In the genomic region with DNA sequence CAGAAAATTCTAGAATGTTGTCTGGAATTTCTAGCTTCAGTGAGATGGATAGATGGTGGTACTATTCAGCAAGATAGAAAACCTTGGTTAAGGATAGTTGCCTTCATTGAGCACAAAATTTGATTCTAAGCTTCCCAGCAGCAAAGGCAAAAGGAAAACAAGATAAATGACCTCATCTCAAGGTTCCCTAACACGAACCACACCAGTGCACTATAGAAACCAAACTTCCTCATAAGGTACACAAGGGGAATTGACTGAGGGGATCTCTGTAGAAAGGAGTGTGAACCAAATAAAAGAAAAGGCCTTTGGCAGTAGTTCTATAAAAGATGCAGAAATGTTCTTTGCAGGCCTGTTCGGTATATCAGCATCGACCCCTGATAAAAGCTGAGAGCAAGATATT, we compare ENCODE assay signal across 13 cellular contexts.
"Had no signal": no experiment of that assay in that cellular context is flagged by ENCODE, and none has a peak within 500 bp of the region (broad histone marks: within the 10 kb centered on the region; RNA-seq: fewer than 3 reads in every experiment).

No MANE protein-coding gene starts in this region.

- ATAC-seq: natural killer cell; right cardiac atrium; stimulated activated memory B cell treated with anti-CD40 and anti-IgM and Interleukin-4, amounts not matched to agents 10 μg/mL and 1 μg/mL and 100 μg/mL, for 72 hours had no signal

- H3K27ac ChIP-seq: heart left ventricle, transverse colon had no signal

- H3K36me3 Mint-ChIP-seq: natural killer cell had no signal

- H3K4me3 Mint-ChIP-seq: activated naive CD4-positive, alpha-beta T cell treated with anti-CD3 and anti-CD28 coated beads, Interleukin-2, amount 50 U/mL, for 24 hours; natural killer cell; stimulated activated memory B cell treated with anti-CD40 and anti-IgM and Interleukin-4, amounts not matched to agents 10 μg/mL and 1 μg/mL and 100 μg/mL, for 72 hours had no signal

- H3K9me3 ChIP-seq: transverse colon had no signal

- H3K27ac Mint-ChIP-seq: activated naive CD4-positive, alpha-beta T cell treated with anti-CD3 and anti-CD28 coated beads, Interleukin-2, amount 50 U/mL, for 24 hours; natural killer cell; progenitor cell of endocrine pancreas; stimulated activated memory B cell treated with anti-CD40 and anti-IgM and Interleukin-4, amounts not matched to agents 10 μg/mL and 1 μg/mL and 100 μg/mL, for 72 hours had no signal

- H3K36me3 ChIP-seq: heart left ventricle, transverse colon had no signal

- H3K27me3 ChIP-seq: heart left ventricle, transverse colon had no signal

- H3K4me3 ChIP-seq: heart left ventricle, smooth muscle cell, transverse colon had no signal

- DNase-seq: central memory CD4-positive, alpha-beta T cell; cortex of kidney; effector CD8-positive, alpha-beta T cell; heart left ventricle; natural killer cell; occipital lobe; right cardiac atrium; substantia nigra; transverse colon had no signal

- H3K4me1 ChIP-seq: transverse colon had no signal

- H3K4me1 Mint-ChIP-seq: activated naive CD4-positive, alpha-beta T cell treated with anti-CD3 and anti-CD28 coated beads, Interleukin-2, amount 50 U/mL, for 24 hours; natural killer cell had no signal
